ENCODE assay signal across 9 cellular contexts in the genomic region with DNA sequence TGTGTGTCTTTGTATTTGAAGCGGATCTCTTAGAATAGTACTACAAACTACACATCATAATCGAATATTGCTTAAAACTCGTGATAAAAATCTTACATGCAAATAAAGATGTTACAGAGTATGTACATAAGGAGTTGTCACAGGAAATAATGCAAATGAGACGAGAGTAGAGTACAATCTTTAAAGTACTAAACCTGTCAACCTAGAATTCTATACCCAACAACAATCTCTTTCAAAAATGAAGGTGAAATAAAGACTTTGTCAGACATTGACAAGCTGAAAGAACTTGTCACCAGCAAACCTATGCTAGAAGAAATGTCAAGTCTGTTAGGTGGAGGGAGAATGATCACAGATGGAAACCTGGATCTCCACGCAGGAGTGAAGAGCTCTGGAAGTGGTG.
"Had no signal": no experiment of that assay in that cellular context is flagged by ENCODE, and none has a peak within 500 bp of the region (broad histone marks: within the 10 kb centered on the region; RNA-seq: fewer than 3 reads in every experiment).

No MANE protein-coding gene starts in this region.

- DNase-seq: GM23248, GOT3, H7, H9, HCEC 1CT, HFFc6 had no signal

- H3K4me3 ChIP-seq: GM23248, GM23338, HAP-1 had no signal

- ATAC-seq: GM23338, HCT116 had no signal

- H3K4me2 ChIP-seq: GM23338 had no signal

- H3K36me3 ChIP-seq: HAP-1 had no signal

- H3K27ac ChIP-seq: GM23248 had no signal

- H3K9me3 ChIP-seq: HAP-1 had no signal

- H3K4me1 ChIP-seq: HAP-1 had no signal

- H2AFZ ChIP-seq: GM23248, GM23338 had no signal
